In the genomic region with DNA sequence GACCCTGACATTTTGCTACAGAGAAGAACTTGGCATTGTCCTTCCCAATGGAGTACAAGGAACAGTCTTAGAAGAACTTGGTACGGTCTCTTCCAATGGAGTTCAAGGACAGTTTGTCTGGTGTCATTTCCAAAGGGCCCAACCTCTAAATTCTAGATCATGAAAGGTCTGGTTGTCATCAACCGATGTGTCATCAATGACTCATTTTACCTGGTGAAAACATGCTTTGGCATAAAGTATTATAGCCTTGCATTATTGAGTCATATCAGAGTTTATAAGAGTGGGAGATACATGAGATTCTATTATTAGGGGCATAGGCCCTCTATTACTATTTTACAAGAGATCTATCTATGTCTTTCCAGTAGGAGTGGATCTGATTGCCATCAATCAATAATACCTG, we compare ENCODE assay signal across 17 cellular contexts. TPM values are rescaled to one million over a fixed set of nuclear protein-coding genes. Genes with fewer than 3 reads are reported as not detected.
"Had no signal": no experiment of that assay in that cellular context is flagged by ENCODE, and none has a peak within 500 bp of the region (broad histone marks: within the 10 kb centered on the region; RNA-seq: fewer than 3 reads in every experiment).

No MANE protein-coding gene starts in this region.

- H3K36me3 Mint-ChIP-seq: stimulated activated memory B cell treated with anti-CD40 and anti-IgM and Interleukin-4, amounts not matched to agents 10 μg/mL and 1 μg/mL and 100 μg/mL, for 72 hours had no signal

- H3K4me1 ChIP-seq: ascending aorta, left lung, pancreas, sigmoid colon, tibial artery had no signal

- H3K4me3 ChIP-seq: ascending aorta, left lung, pancreas, sigmoid colon, tibial artery had no signal

- H3K27ac Mint-ChIP-seq: activated B cell treated with CpG ODN at 0.5 μM for 24 hours; naive thymus-derived CD8-positive, alpha-beta T cell; stimulated activated memory B cell treated with anti-CD40 and anti-IgM and Interleukin-4, amounts not matched to agents 10 μg/mL and 1 μg/mL and 100 μg/mL, for 72 hours had no signal

- H3K9me3 ChIP-seq: ascending aorta, left lung, pancreas, sigmoid colon, tibial artery had no signal

- DNase-seq: activated B cell treated with CpG ODN at 0.5 μM for 24 hours; activated gamma-delta T cell; activated T-cell treated with anti-CD3 and anti-CD28 coated beads, Interleukin-2, amount 50 U/mL, for 24 hours; dermis blood vessel endothelial cell; erythroblast; left lung; mesenchymal stem cell; naive thymus-derived CD8-positive, alpha-beta T cell; pancreas; sigmoid colon; stimulated activated CD4-positive, alpha-beta T cell treated with anti-CD3 and anti-CD28 coated beads, Interleukin-2, amount 100 ng/mL, for 24 hours; tibial artery had no signal

- H3K9me3 Mint-ChIP-seq: activated B cell treated with CpG ODN at 0.5 μM for 24 hours; activated T-cell treated with anti-CD3 and anti-CD28 coated beads, Interleukin-2, amount 50 U/mL, for 24 hours had no signal

- H3K27me3 ChIP-seq: ascending aorta, sigmoid colon, tibial artery had no signal

- H3K36me3 ChIP-seq: ascending aorta, left lung, pancreas, sigmoid colon, tibial artery had no signal

- H3K4me1 Mint-ChIP-seq: activated B cell treated with CpG ODN at 0.5 μM for 24 hours; naive thymus-derived CD8-positive, alpha-beta T cell; stimulated activated memory B cell treated with anti-CD40 and anti-IgM and Interleukin-4, amounts not matched to agents 10 μg/mL and 1 μg/mL and 100 μg/mL, for 72 hours had no signal

- H3K27ac ChIP-seq: ascending aorta, left lung, pancreas, sigmoid colon, tibial artery had no signal

- ATAC-seq: left lung; naive thymus-derived CD8-positive, alpha-beta T cell; pancreas; stimulated activated memory B cell treated with anti-CD40 and anti-IgM and Interleukin-4, amounts not matched to agents 10 μg/mL and 1 μg/mL and 100 μg/mL, for 72 hours had no signal

- H3K27me3 Mint-ChIP-seq: stimulated activated memory B cell treated with anti-CD40 and anti-IgM and Interleukin-4, amounts not matched to agents 10 μg/mL and 1 μg/mL and 100 μg/mL, for 72 hours had no signal

- H3K4me3 Mint-ChIP-seq: activated B cell treated with CpG ODN at 0.5 μM for 24 hours; activated T-cell treated with anti-CD3 and anti-CD28 coated beads, Interleukin-2, amount 50 U/mL, for 24 hours; naive thymus-derived CD8-positive, alpha-beta T cell; stimulated activated memory B cell treated with anti-CD40 and anti-IgM and Interleukin-4, amounts not matched to agents 10 μg/mL and 1 μg/mL and 100 μg/mL, for 72 hours had no signal

RNA-seq across cellular contexts. Expression of a gene that starts 4.3 kb away (rescaled TPM):
- total RNA-seq: activated B cell treated with CpG ODN at 0.5 μM for 24 hours; ascending aorta; chondrocyte; dermis blood vessel endothelial cell; naive thymus-derived CD8-positive, alpha-beta T cell; sigmoid colon; subcutaneous adipose tissue; T-helper 2 cell treated with Interferon-gamma antibody and Interleukin-4, amounts not matched to agents 100 ng/mL and 5 ng/mL, for 36 hours had no signal
- polyA plus RNA-seq: naive thymus-derived CD8-positive, alpha-beta T cell had no signal
